In the genomic region with DNA sequence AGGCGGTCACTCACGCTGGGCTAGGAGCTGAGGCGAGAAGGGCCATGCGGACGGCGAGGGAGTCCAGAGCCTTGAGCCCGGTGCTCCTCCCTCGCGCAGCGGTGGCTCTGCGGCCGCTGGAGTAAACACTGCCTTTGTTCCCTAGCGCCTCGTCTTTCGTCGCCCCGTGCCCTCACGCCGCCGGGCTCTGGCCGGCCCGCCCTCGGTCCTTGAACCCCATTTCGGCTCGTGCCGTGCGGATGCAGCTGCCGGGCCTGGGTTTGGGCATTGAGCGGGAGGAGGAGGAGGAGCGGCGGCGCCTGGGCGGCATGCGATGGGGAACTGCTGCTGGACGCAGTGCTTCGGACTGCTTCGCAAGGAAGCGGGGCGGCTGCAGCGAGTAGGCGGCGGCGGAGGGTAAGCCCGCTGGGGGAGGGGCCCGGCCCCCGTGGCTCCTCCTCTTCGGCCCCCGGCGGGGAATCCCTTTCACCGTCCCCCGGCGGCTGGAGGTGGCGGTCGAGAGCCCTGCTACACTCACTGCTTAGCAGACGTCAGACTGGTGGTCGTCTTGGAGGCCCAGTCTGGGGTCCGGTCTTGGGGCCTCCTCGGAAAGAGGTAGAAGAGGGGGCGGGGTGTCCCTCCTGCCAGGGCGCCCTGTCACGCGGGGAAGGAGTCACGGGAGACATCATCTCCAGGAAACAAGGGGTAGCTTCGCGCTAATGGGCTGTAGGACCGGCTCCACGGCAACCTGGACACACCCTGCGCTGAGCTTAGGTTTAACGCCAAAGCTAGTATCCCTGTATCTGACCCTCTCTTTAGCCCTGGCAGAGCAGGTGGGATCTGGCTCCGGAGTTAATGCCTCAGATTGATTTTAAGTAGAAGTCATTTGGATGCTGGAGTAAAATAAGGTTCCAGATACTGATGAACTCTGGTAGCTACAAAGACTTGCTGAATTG, we compare ENCODE assay signal across 1 cellular context.
TF ChIP-seq lines count a peak whose summit lies in the region.

A gene with protein sequence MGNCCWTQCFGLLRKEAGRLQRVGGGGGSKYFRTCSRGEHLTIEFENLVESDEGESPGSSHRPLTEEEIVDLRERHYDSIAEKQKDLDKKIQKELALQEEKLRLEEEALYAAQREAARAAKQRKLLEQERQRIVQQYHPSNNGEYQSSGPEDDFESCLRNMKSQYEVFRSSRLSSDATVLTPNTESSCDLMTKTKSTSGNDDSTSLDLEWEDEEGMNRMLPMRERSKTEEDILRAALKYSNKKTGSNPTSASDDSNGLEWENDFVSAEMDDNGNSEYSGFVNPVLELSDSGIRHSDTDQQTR (plus strand): TSS at position 9 of the 935 bp plus-strand sequence. CDS start 305 bp downstream, at position 314.

TF ChIP-seq in H1, 55 proteins besides CTCF, POLR2A, EP300 and RAD21 (continues in another document):
- peak; percentile 98; the same call in 1 of the 2 replicates for TF ChIP-seq RBBP5 (IDR thresholded peaks at IDR 0.05; ENCODE audit: borderline replicate concordance, low read depth, low read length)
- TF ChIP-seq SP2 (IDR thresholded peaks at IDR 0.05; ENCODE audit: low read length) = no peak
- TF ChIP-seq, protein P1, sequence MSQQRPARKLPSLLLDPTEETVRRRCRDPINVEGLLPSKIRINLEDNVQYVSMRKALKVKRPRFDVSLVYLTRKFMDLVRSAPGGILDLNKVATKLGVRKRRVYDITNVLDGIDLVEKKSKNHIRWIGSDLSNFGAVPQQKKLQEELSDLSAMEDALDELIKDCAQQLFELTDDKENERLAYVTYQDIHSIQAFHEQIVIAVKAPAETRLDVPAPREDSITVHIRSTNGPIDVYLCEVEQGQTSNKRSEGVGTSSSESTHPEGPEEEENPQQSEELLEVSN (IDR thresholded peaks at IDR 0.05) = peak; percentile 64; the same call in 1 of the 2 replicates
- TF ChIP-seq TAF7 (optimal IDR thresholded peaks at IDR 0.05; ENCODE audit: borderline replicate concordance, low read depth, low read length) = peak; percentile 77
- TF ChIP-seq SAP30 (IDR thresholded peaks at IDR 0.05; ENCODE audit: insufficient read depth, insufficient replicate concordance, low read length) = peak; percentile 49
- no peak for TF ChIP-seq RNF2 (IDR thresholded peaks at IDR 0.05; ENCODE audit: borderline replicate concordance, low read depth, low read length, missing control alignments, poor library complexity, severe bottlenecking)
- no peak for TF ChIP-seq KDM1A (IDR thresholded peaks at IDR 0.05; ENCODE audit: borderline replicate concordance, low read length)
- no peak for TF ChIP-seq MAFK (IDR thresholded peaks at IDR 0.05; ENCODE audit: low read depth, low read length)
- no peak for TF ChIP-seq KDM5A (IDR thresholded peaks at IDR 0.05; ENCODE audit: low read length)
- TF ChIP-seq TEAD4 (IDR thresholded peaks at IDR 0.05; ENCODE audit: low read depth, low read length) = 0 out of 2 replicates have a peak, but pooled peaks have one; percentile 2
- TF ChIP-seq CEBPB (IDR thresholded peaks at IDR 0.05; ENCODE audit: low read depth, low read length) = no peak
- TF ChIP-seq SUZ12 (IDR thresholded peaks at IDR 0.05; ENCODE audit: low read length) = no peak
- TF ChIP-seq, protein P2, sequence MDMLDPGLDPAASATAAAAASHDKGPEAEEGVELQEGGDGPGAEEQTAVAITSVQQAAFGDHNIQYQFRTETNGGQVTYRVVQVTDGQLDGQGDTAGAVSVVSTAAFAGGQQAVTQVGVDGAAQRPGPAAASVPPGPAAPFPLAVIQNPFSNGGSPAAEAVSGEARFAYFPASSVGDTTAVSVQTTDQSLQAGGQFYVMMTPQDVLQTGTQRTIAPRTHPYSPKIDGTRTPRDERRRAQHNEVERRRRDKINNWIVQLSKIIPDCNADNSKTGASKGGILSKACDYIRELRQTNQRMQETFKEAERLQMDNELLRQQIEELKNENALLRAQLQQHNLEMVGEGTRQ (IDR thresholded peaks at IDR 0.05; ENCODE audit: low read length) = no peak
- no peak for TF ChIP-seq RFX5 (IDR thresholded peaks at IDR 0.05; ENCODE audit: borderline replicate concordance, low read depth, low read length)
- TF ChIP-seq SIRT6 (IDR thresholded peaks at IDR 0.05; ENCODE audit: low read length) = no peak
- TF ChIP-seq BACH1 (IDR thresholded peaks at IDR 0.05; ENCODE audit: low read length) = no peak; the same call in 1 of the 2 replicates
- TF ChIP-seq GABPA (IDR thresholded peaks at IDR 0.05; ENCODE audit: borderline replicate concordance, insufficient read depth, low read length) = no peak
- no peak for TF ChIP-seq SRF (IDR thresholded peaks at IDR 0.05; ENCODE audit: low read depth, low read length)
- TF ChIP-seq TBP (IDR thresholded peaks at IDR 0.05; ENCODE audit: low read depth, low read length) = peak; percentile 57; the same call in 1 of the 2 replicates
- TF ChIP-seq, protein P3, sequence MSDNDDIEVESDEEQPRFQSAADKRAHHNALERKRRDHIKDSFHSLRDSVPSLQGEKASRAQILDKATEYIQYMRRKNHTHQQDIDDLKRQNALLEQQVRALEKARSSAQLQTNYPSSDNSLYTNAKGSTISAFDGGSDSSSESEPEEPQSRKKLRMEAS (IDR thresholded peaks at IDR 0.05) = peak; percentile 84
- peak; percentile 99 for TF ChIP-seq PHF8 (conservative IDR thresholded peaks at IDR 0.05; ENCODE audit: low read depth, low read length)
- TF ChIP-seq SP4 (IDR thresholded peaks at IDR 0.05; ENCODE audit: low read length) = no peak
- TF ChIP-seq GTF2F1 (IDR thresholded peaks at IDR 0.05; ENCODE audit: borderline replicate concordance, low read depth, low read length) = no peak
- no peak for TF ChIP-seq SIX5 (IDR thresholded peaks at IDR 0.05; ENCODE audit: low read depth, low read length)
- peak; percentile 99 for TF ChIP-seq KDM4A (IDR thresholded peaks at IDR 0.05; ENCODE audit: low read depth, low read length, severe bottlenecking)
- no peak for TF ChIP-seq CHD2 (IDR thresholded peaks at IDR 0.05; ENCODE audit: low read length)
- TF ChIP-seq JUN (IDR thresholded peaks at IDR 0.05; ENCODE audit: low read depth, low read length) = no peak
- no peak for TF ChIP-seq CTBP2 (IDR thresholded peaks at IDR 0.05; ENCODE audit: borderline replicate concordance, insufficient read depth, insufficient read length, low read length)
- no peak for TF ChIP-seq YY1 (IDR thresholded peaks at IDR 0.05; ENCODE audit: low read depth, low read length)
- no peak for TF ChIP-seq ZNF274 (IDR thresholded peaks at IDR 0.05; ENCODE audit: borderline replicate concordance, extremely low read depth, low read length)
- TF ChIP-seq POU5F1 (IDR thresholded peaks at IDR 0.05; ENCODE audit: low read depth, low read length) = no peak
- no peak; the same call in none of the 2 replicates for TF ChIP-seq CREB1 (IDR thresholded peaks at IDR 0.05)
- TF ChIP-seq POLR2AphosphoS5 (IDR thresholded peaks at IDR 0.05; ENCODE audit: low read depth, low read length) = peak; percentile 98
- TF ChIP-seq, protein P4, sequence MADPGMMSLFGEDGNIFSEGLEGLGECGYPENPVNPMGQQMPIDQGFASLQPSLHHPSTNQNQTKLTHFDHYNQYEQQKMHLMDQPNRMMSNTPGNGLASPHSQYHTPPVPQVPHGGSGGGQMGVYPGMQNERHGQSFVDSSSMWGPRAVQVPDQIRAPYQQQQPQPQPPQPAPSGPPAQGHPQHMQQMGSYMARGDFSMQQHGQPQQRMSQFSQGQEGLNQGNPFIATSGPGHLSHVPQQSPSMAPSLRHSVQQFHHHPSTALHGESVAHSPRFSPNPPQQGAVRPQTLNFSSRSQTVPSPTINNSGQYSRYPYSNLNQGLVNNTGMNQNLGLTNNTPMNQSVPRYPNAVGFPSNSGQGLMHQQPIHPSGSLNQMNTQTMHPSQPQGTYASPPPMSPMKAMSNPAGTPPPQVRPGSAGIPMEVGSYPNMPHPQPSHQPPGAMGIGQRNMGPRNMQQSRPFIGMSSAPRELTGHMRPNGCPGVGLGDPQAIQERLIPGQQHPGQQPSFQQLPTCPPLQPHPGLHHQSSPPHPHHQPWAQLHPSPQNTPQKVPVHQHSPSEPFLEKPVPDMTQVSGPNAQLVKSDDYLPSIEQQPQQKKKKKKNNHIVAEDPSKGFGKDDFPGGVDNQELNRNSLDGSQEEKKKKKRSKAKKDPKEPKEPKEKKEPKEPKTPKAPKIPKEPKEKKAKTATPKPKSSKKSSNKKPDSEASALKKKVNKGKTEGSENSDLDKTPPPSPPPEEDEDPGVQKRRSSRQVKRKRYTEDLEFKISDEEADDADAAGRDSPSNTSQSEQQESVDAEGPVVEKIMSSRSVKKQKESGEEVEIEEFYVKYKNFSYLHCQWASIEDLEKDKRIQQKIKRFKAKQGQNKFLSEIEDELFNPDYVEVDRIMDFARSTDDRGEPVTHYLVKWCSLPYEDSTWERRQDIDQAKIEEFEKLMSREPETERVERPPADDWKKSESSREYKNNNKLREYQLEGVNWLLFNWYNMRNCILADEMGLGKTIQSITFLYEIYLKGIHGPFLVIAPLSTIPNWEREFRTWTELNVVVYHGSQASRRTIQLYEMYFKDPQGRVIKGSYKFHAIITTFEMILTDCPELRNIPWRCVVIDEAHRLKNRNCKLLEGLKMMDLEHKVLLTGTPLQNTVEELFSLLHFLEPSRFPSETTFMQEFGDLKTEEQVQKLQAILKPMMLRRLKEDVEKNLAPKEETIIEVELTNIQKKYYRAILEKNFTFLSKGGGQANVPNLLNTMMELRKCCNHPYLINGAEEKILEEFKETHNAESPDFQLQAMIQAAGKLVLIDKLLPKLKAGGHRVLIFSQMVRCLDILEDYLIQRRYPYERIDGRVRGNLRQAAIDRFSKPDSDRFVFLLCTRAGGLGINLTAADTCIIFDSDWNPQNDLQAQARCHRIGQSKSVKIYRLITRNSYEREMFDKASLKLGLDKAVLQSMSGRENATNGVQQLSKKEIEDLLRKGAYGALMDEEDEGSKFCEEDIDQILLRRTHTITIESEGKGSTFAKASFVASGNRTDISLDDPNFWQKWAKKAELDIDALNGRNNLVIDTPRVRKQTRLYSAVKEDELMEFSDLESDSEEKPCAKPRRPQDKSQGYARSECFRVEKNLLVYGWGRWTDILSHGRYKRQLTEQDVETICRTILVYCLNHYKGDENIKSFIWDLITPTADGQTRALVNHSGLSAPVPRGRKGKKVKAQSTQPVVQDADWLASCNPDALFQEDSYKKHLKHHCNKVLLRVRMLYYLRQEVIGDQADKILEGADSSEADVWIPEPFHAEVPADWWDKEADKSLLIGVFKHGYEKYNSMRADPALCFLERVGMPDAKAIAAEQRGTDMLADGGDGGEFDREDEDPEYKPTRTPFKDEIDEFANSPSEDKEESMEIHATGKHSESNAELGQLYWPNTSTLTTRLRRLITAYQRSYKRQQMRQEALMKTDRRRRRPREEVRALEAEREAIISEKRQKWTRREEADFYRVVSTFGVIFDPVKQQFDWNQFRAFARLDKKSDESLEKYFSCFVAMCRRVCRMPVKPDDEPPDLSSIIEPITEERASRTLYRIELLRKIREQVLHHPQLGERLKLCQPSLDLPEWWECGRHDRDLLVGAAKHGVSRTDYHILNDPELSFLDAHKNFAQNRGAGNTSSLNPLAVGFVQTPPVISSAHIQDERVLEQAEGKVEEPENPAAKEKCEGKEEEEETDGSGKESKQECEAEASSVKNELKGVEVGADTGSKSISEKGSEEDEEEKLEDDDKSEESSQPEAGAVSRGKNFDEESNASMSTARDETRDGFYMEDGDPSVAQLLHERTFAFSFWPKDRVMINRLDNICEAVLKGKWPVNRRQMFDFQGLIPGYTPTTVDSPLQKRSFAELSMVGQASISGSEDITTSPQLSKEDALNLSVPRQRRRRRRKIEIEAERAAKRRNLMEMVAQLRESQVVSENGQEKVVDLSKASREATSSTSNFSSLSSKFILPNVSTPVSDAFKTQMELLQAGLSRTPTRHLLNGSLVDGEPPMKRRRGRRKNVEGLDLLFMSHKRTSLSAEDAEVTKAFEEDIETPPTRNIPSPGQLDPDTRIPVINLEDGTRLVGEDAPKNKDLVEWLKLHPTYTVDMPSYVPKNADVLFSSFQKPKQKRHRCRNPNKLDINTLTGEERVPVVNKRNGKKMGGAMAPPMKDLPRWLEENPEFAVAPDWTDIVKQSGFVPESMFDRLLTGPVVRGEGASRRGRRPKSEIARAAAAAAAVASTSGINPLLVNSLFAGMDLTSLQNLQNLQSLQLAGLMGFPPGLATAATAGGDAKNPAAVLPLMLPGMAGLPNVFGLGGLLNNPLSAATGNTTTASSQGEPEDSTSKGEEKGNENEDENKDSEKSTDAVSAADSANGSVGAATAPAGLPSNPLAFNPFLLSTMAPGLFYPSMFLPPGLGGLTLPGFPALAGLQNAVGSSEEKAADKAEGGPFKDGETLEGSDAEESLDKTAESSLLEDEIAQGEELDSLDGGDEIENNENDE (IDR thresholded peaks at IDR 0.05; ENCODE audit: insufficient replicate concordance, low read length) = no peak
- no peak for TF ChIP-seq EZH2 (IDR thresholded peaks at IDR 0.05; ENCODE audit: low read depth, low read length, severe bottlenecking)
- TF ChIP-seq TCF12 (IDR thresholded peaks at IDR 0.05; ENCODE audit: low read depth, low read length) = no peak
- TF ChIP-seq HDAC6 (IDR thresholded peaks at IDR 0.05; ENCODE audit: low read depth, low read length) = no peak
- no peak for TF ChIP-seq SP1 (IDR thresholded peaks at IDR 0.05; ENCODE audit: low read depth, low read length)
- no peak for TF ChIP-seq NRF1 (IDR thresholded peaks at IDR 0.05; ENCODE audit: low read depth, low read length)
- peak in 1 of 2 experiments; percentile 65; a peak in 1 of 4 replicates for TF ChIP-seq SIN3A (conservative IDR thresholded peaks at IDR 0.05 in 1 of 2, IDR thresholded peaks at IDR 0.05 in 1 of 2; ENCODE audit: low read depth in 1 of 2, low read length in 2 of 2)
- peak; percentile 77 for TF ChIP-seq ASH2L (IDR thresholded peaks at IDR 0.05; ENCODE audit: low read length)
- peak; percentile 9; the same call in 1 of the 2 replicates for TF ChIP-seq JUND (IDR thresholded peaks at IDR 0.05; ENCODE audit: low read length)
- TF ChIP-seq, protein P5, sequence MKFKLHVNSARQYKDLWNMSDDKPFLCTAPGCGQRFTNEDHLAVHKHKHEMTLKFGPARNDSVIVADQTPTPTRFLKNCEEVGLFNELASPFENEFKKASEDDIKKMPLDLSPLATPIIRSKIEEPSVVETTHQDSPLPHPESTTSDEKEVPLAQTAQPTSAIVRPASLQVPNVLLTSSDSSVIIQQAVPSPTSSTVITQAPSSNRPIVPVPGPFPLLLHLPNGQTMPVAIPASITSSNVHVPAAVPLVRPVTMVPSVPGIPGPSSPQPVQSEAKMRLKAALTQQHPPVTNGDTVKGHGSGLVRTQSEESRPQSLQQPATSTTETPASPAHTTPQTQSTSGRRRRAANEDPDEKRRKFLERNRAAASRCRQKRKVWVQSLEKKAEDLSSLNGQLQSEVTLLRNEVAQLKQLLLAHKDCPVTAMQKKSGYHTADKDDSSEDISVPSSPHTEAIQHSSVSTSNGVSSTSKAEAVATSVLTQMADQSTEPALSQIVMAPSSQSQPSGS (IDR thresholded peaks at IDR 0.05; ENCODE audit: low read length) = no peak
- no peak for TF ChIP-seq EGR1 (IDR thresholded peaks at IDR 0.05; ENCODE audit: borderline replicate concordance, low read depth, low read length)
- TF ChIP-seq BRCA1 (IDR thresholded peaks at IDR 0.05; ENCODE audit: low read depth, low read length) = no peak
- no peak for TF ChIP-seq RXRA (IDR thresholded peaks at IDR 0.05; ENCODE audit: insufficient read depth, low read depth, low read length)
- no peak for TF ChIP-seq CBX5 (IDR thresholded peaks at IDR 0.05; ENCODE audit: low read depth, low read length)
- TF ChIP-seq TAF1 (IDR thresholded peaks at IDR 0.05; ENCODE audit: low read depth, low read length) = peak; percentile 93
- no peak for TF ChIP-seq NANOG (IDR thresholded peaks at IDR 0.05; ENCODE audit: insufficient read depth, low read depth, low read length, poor library complexity, severe bottlenecking)
- TF ChIP-seq CHD1 (IDR thresholded peaks at IDR 0.05; ENCODE audit: low read depth, low read length) = no peak
- TF ChIP-seq FOSL1 (IDR thresholded peaks at IDR 0.05; ENCODE audit: insufficient read depth, low read depth, low read length) = no peak
- no peak for TF ChIP-seq CBX8 (IDR thresholded peaks at IDR 0.05; ENCODE audit: borderline replicate concordance, low read depth, low read length)
